ENCODE assay signal across 1 cellular context in genomic region chr1:46133181-46133658, GRCh38.
TF ChIP-seq lines count a peak whose summit lies in the region.

No MANE protein-coding gene starts in this region.

TF ChIP-seq in GM12878, 131 proteins besides CTCF, POLR2A, EP300 and RAD21 (continues in another document):
- TF ChIP-seq, protein P1, sequence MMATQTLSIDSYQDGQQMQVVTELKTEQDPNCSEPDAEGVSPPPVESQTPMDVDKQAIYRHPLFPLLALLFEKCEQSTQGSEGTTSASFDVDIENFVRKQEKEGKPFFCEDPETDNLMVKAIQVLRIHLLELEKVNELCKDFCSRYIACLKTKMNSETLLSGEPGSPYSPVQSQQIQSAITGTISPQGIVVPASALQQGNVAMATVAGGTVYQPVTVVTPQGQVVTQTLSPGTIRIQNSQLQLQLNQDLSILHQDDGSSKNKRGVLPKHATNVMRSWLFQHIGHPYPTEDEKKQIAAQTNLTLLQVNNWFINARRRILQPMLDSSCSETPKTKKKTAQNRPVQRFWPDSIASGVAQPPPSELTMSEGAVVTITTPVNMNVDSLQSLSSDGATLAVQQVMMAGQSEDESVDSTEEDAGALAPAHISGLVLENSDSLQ (IDR thresholded peaks at IDR 0.05): 0 out of 2 replicates have a peak, but pooled peaks have one; percentile 3
- peak; percentile 36; the same call in 1 of the 2 replicates for TF ChIP-seq GATAD2B (conservative IDR thresholded peaks at IDR 0.05; ENCODE audit: low read depth)
- TF ChIP-seq ZNF24 (IDR thresholded peaks at IDR 0.05): no peak
- no peak for TF ChIP-seq ETV6 (conservative IDR thresholded peaks at IDR 0.05 in 1 of 2, IDR thresholded peaks at IDR 0.05 in 1 of 2; ENCODE audit: borderline replicate concordance in 1 of 2, low read depth in 1 of 2)
- TF ChIP-seq YBX1 (IDR thresholded peaks at IDR 0.05): no peak
- TF ChIP-seq GABPA (IDR thresholded peaks at IDR 0.05; ENCODE audit: low read depth): no peak
- 0 out of 2 replicates have a peak, but pooled peaks have one; percentile 6 for TF ChIP-seq HDGF (IDR thresholded peaks at IDR 0.05)
- peak in 1 of 2 experiments; percentile 3; a peak in 2 of 4 replicates for TF ChIP-seq BHLHE40 (IDR thresholded peaks at IDR 0.05; ENCODE audit: borderline replicate concordance in 1 of 2, low read depth in 2 of 2, low read length in 1 of 2)
- TF ChIP-seq, protein P2, sequence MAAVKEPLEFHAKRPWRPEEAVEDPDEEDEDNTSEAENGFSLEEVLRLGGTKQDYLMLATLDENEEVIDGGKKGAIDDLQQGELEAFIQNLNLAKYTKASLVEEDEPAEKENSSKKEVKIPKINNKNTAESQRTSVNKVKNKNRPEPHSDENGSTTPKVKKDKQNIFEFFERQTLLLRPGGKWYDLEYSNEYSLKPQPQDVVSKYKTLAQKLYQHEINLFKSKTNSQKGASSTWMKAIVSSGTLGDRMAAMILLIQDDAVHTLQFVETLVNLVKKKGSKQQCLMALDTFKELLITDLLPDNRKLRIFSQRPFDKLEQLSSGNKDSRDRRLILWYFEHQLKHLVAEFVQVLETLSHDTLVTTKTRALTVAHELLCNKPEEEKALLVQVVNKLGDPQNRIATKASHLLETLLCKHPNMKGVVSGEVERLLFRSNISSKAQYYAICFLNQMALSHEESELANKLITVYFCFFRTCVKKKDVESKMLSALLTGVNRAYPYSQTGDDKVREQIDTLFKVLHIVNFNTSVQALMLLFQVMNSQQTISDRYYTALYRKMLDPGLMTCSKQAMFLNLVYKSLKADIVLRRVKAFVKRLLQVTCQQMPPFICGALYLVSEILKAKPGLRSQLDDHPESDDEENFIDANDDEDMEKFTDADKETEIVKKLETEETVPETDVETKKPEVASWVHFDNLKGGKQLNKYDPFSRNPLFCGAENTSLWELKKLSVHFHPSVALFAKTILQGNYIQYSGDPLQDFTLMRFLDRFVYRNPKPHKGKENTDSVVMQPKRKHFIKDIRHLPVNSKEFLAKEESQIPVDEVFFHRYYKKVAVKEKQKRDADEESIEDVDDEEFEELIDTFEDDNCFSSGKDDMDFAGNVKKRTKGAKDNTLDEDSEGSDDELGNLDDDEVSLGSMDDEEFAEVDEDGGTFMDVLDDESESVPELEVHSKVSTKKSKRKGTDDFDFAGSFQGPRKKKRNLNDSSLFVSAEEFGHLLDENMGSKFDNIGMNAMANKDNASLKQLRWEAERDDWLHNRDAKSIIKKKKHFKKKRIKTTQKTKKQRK (IDR thresholded peaks at IDR 0.05; ENCODE audit: low read depth, low read length): no peak
- no peak for TF ChIP-seq HDAC6 (IDR thresholded peaks at IDR 0.05; ENCODE audit: unreplicated experiment)
- TF ChIP-seq, protein P3, sequence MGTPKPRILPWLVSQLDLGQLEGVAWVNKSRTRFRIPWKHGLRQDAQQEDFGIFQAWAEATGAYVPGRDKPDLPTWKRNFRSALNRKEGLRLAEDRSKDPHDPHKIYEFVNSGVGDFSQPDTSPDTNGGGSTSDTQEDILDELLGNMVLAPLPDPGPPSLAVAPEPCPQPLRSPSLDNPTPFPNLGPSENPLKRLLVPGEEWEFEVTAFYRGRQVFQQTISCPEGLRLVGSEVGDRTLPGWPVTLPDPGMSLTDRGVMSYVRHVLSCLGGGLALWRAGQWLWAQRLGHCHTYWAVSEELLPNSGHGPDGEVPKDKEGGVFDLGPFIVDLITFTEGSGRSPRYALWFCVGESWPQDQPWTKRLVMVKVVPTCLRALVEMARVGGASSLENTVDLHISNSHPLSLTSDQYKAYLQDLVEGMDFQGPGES (IDR thresholded peaks at IDR 0.05): peak; percentile 6; the same call in 1 of the 2 replicates
- TF ChIP-seq CHD1 (IDR thresholded peaks at IDR 0.05; ENCODE audit: low read depth, low read length): no peak
- TF ChIP-seq, protein P4, sequence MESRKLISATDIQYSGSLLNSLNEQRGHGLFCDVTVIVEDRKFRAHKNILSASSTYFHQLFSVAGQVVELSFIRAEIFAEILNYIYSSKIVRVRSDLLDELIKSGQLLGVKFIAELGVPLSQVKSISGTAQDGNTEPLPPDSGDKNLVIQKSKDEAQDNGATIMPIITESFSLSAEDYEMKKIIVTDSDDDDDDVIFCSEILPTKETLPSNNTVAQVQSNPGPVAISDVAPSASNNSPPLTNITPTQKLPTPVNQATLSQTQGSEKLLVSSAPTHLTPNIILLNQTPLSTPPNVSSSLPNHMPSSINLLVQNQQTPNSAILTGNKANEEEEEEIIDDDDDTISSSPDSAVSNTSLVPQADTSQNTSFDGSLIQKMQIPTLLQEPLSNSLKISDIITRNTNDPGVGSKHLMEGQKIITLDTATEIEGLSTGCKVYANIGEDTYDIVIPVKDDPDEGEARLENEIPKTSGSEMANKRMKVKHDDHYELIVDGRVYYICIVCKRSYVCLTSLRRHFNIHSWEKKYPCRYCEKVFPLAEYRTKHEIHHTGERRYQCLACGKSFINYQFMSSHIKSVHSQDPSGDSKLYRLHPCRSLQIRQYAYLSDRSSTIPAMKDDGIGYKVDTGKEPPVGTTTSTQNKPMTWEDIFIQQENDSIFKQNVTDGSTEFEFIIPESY (IDR thresholded peaks at IDR 0.05): no peak
- TF ChIP-seq, protein P5, sequence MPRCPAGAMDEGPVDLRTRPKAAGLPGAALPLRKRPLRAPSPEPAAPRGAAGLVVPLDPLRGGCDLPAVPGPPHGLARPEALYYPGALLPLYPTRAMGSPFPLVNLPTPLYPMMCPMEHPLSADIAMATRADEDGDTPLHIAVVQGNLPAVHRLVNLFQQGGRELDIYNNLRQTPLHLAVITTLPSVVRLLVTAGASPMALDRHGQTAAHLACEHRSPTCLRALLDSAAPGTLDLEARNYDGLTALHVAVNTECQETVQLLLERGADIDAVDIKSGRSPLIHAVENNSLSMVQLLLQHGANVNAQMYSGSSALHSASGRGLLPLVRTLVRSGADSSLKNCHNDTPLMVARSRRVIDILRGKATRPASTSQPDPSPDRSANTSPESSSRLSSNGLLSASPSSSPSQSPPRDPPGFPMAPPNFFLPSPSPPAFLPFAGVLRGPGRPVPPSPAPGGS (IDR thresholded peaks at IDR 0.05; ENCODE audit: borderline replicate concordance, insufficient read depth, low read depth, low read length, poor library complexity, severe bottlenecking): no peak
- no peak; the same call in 1 of the 2 replicates for TF ChIP-seq YY1 (IDR thresholded peaks at IDR 0.05; ENCODE audit: low read depth, low read length)
- TF ChIP-seq ATF3 (IDR thresholded peaks at IDR 0.05; ENCODE audit: borderline replicate concordance, extremely low read depth, low read depth, low read length): no peak
- peak; percentile 41; the same call in 1 of the 2 replicates for TF ChIP-seq SMARCA5 (IDR thresholded peaks at IDR 0.05)
- no peak for TF ChIP-seq ZNF217 (IDR thresholded peaks at IDR 0.05)
- TF ChIP-seq IKZF2 (IDR thresholded peaks at IDR 0.05): no peak
- TF ChIP-seq SREBF2 (IDR thresholded peaks at IDR 0.05; ENCODE audit: low read length): peak; percentile 40; the same call in 1 of the 2 replicates
- no peak for TF ChIP-seq E2F4 (IDR thresholded peaks at IDR 0.05; ENCODE audit: low read depth, low read length)
- no peak for TF ChIP-seq ESRRA (IDR thresholded peaks at IDR 0.05; ENCODE audit: low read length)
- no peak for TF ChIP-seq LARP7 (IDR thresholded peaks at IDR 0.05)
- TF ChIP-seq ZBTB40 (IDR thresholded peaks at IDR 0.05; ENCODE audit: borderline replicate concordance): no peak
- no peak for TF ChIP-seq PAX5 (IDR thresholded peaks at IDR 0.05; ENCODE audit: borderline replicate concordance, low read depth, low read length)
- TF ChIP-seq CREB1 (IDR thresholded peaks at IDR 0.05; ENCODE audit: low read depth): 0 out of 2 replicates have a peak, but pooled peaks have one; percentile 26
- no peak for TF ChIP-seq MEF2B (IDR thresholded peaks at IDR 0.05; ENCODE audit: partially characterized antibody, poor library complexity, severe bottlenecking)
- TF ChIP-seq BMI1 (IDR thresholded peaks at IDR 0.05; ENCODE audit: borderline replicate concordance): no peak
- TF ChIP-seq MXI1 (IDR thresholded peaks at IDR 0.05; ENCODE audit: low read depth, low read length): no peak
- TF ChIP-seq HDAC2 (IDR thresholded peaks at IDR 0.05): no peak
- TF ChIP-seq E4F1 (IDR thresholded peaks at IDR 0.05; ENCODE audit: borderline replicate concordance, partially characterized antibody): no peak
- no peak for TF ChIP-seq NFIC (IDR thresholded peaks at IDR 0.05; ENCODE audit: low read depth, low read length)
- no peak for TF ChIP-seq MYB (IDR thresholded peaks at IDR 0.05; ENCODE audit: borderline replicate concordance, low read depth, low read length)
- TF ChIP-seq TARDBP (IDR thresholded peaks at IDR 0.05; ENCODE audit: borderline replicate concordance): no peak
- peak; percentile 56 for TF ChIP-seq PML (IDR thresholded peaks at IDR 0.05; ENCODE audit: low read length)
- no peak for TF ChIP-seq CEBPB (IDR thresholded peaks at IDR 0.05; ENCODE audit: borderline replicate concordance in 1 of 2, low read depth in 2 of 2, low read length in 2 of 2)
- TF ChIP-seq SREBF1 (IDR thresholded peaks at IDR 0.05; ENCODE audit: low read length): no peak
- TF ChIP-seq TCF12 (IDR thresholded peaks at IDR 0.05; ENCODE audit: low read depth, low read length): no peak
- TF ChIP-seq TAF1 (IDR thresholded peaks at IDR 0.05; ENCODE audit: borderline replicate concordance, low read depth, low read length): no peak
- no peak for TF ChIP-seq MTA3 (IDR thresholded peaks at IDR 0.05; ENCODE audit: borderline replicate concordance, low read length)
- TF ChIP-seq POLR2AphosphoS2 (IDR thresholded peaks at IDR 0.05; ENCODE audit: low read depth, low read length): no peak
- peak; percentile 16; the same call in 1 of the 2 replicates for TF ChIP-seq NKRF (conservative IDR thresholded peaks at IDR 0.05)
- TF ChIP-seq SPI1 (IDR thresholded peaks at IDR 0.05; ENCODE audit: borderline replicate concordance, insufficient read depth, low read depth, low read length): no peak
- peak; percentile 32; the same call in 1 of the 2 replicates for TF ChIP-seq RB1 (IDR thresholded peaks at IDR 0.05; ENCODE audit: borderline replicate concordance)
- no peak for TF ChIP-seq ZNF274 (IDR thresholded peaks at IDR 0.05; ENCODE audit: insufficient read depth, insufficient read length)
